ENCODE assay signal across 12 cellular contexts in the genomic region with DNA sequence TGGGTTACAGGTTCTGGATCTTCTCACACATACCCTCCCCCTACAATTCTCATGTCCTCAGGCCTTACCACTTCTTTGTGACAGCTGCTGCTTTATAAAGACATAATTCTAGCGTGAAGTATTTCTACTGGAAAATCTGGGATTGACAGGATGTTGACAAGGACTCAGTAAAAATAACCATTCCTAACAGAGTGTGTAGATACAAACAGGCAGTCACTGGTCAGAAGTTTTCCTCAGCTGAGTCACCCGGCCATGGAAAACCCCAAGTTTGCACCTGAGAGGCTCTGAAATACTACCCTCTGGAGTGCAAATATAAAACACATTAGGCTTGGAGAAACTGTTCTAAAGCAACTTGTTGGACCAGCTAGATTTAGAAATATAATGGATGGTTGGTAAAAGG. TPM values are rescaled to one million over a fixed set of nuclear protein-coding genes. Genes with fewer than 3 reads are reported as not detected.
DNase-seq lines count a peak whose midpoint lies in the region; ATAC-seq and TF ChIP-seq lines count a peak whose summit lies in the region.
"Had no signal": no experiment of that assay in that cellular context is flagged by ENCODE, and none has a peak within 500 bp of the region (broad histone marks: within the 10 kb centered on the region; RNA-seq: fewer than 3 reads in every experiment).

No MANE protein-coding gene starts in this region.

- ATAC-seq in GM18517 (IDR thresholded peaks at IDR 0.05; ENCODE audit: unreplicated experiment): no peak
- ATAC-seq in HG03139 (IDR thresholded peaks at IDR 0.05; ENCODE audit: unreplicated experiment): no peak

- H3K27me3 Mint-ChIP-seq in mesothelial cell of epicardium (ENCODE audit: low read depth): no peaks in the 10 kb centered on the region
- H3K27me3 Mint-ChIP-seq: activated naive CD8-positive, alpha-beta T cell treated with anti-CD3 and anti-CD28 coated beads, Interleukin-2, amount 10 ng/mL, durations not matched to agents 7 days and 5 days; IgD-negative memory B cell had no signal

- TF ChIP-seq CTCF in choroid plexus epithelial cell (conservative IDR thresholded peaks at IDR 0.05; ENCODE audit: low read depth, low read length) (peak; percentile 24), mesothelial cell of epicardium (IDR thresholded peaks at IDR 0.05; ENCODE audit: unreplicated experiment) (no peak)

- H3K9me3 Mint-ChIP-seq in mesothelial cell of epicardium: no peaks in the 10 kb centered on the region
- H3K9me3 Mint-ChIP-seq: activated naive CD8-positive, alpha-beta T cell treated with anti-CD3 and anti-CD28 coated beads, Interleukin-2, amount 10 ng/mL, durations not matched to agents 7 days and 5 days had no signal

- peaks cover 21% of the 10 kb centered on the region for H3K4me1 Mint-ChIP-seq in mesothelial cell of epicardium

- H3K4me3 Mint-ChIP-seq in mesothelial cell of epicardium: no peak overlapping the region
- H3K4me3 Mint-ChIP-seq: activated naive CD8-positive, alpha-beta T cell treated with anti-CD3 and anti-CD28 coated beads, Interleukin-2, amount 10 ng/mL, durations not matched to agents 7 days and 5 days had no signal

- DNase-seq in AG08395 (ENCODE audit: low spot score) (peak; percentile 19), M059J (ENCODE audit: low read depth) (peak; percentile 84), choroid plexus epithelial cell (ENCODE audit: low read depth) (peak; percentile 75), mesothelial cell of epicardium (ENCODE audit: low spot score in 2 of 2, unreplicated experiment in 2 of 2) (no peak), NCI-H2196 (lab: John Stamatoyannopoulos, UW; ENCODE audit: unreplicated experiment) (no peak), NCI-H510A treated with DMSO at 0.1 percent for 48 hours (lab: John Stamatoyannopoulos, UW) (no peak)
- DNase-seq: activated naive CD8-positive, alpha-beta T cell treated with anti-CD3 and anti-CD28 coated beads, Interleukin-2, amount 10 ng/mL, durations not matched to agents 7 days and 5 days; NCI-H526 had no signal

- peak overlapping the region; percentile 73 for H3K27ac Mint-ChIP-seq in mesothelial cell of epicardium
- H3K27ac Mint-ChIP-seq: activated naive CD8-positive, alpha-beta T cell treated with anti-CD3 and anti-CD28 coated beads, Interleukin-2, amount 10 ng/mL, durations not matched to agents 7 days and 5 days had no signal

- H3K36me3 Mint-ChIP-seq in mesothelial cell of epicardium: no peaks in the 10 kb centered on the region
- H3K36me3 Mint-ChIP-seq: IgD-negative memory B cell had no signal

- no peak overlapping the region for H3K4me3 ChIP-seq in choroid plexus epithelial cell (ENCODE audit: low read depth, low read length)
- H3K4me3 ChIP-seq: BLaER1 treated with 17β-estradiol and CSF1 and Interleukin-3, amounts not matched to agents 10 nM and 100 nM had no signal

RNA-seq across cellular contexts. Expression of a gene that starts 54.4 kb away (rescaled TPM):
- 3.9 and 9.7 TPM in 2 replicates for total RNA-seq in M059J (2014; rRNA removed; shearing (Covaris generic))
- total RNA-seq in mesothelial cell of epicardium: 75.6 to 83.4 TPM (median 79.8 TPM) in 3 replicates

Comparison
In these comparisons a context has a peak if more than half of its experiments do, and no peak if none do; other contexts are left out.
1. DNase-seq: peak in AG08395 (single experiment), M059J (single experiment) and choroid plexus epithelial cell (single experiment); none in mesothelial cell of epicardium (0 of 2), NCI-H2196 (single experiment) and NCI-H510A treated with DMSO at 0.1 percent for 48 hours (single experiment).